10 cellular contexts compared by ENCODE assay signal in the genomic region with DNA sequence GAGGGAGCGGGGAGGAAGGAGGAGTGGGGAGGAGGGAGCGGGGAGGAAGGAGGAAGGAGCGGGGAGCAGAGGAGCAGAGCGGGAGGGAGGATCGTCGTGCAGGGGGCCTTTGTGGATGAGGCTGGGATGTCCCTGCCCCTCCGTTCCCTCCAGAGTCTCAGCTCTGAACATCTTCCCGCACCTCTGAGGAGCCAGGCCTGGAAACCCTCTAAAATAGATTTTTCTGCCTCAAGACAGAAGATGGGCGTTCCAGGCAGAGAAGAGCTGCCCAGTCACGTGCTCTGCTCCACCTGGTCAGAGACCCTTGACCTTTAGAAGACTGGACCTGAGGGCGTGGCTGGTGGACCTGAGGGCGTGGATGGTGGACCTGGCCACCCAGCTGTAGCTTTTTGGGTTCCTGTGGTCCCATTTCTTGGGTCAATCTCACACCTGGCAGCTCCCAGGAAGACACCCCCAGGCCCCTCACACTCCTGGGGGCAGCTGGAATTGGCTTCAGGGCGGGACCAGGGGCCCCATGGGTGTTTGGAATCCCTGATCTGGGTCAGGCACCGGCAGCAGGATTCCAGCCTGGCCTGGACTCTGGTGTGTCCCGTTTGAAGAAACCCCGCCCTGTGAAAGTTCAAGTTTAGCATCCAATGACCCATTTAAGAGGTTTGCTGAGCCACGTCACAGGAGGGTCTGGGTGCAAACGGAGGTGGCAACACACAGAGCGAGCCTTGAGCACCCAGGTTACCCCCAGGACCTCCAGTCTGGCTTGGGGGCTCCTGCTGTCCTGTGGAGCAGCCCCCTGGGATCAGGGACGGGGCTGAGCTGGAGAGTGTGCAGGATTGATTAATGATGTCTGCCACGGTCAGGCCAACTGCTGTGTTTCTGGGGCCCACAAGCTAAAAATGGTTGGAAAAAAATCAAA.
DNase-seq lines count a peak whose midpoint lies in the region; ATAC-seq and TF ChIP-seq lines count a peak whose summit lies in the region.
"Had no signal": no experiment of that assay in that cellular context is flagged by ENCODE, and none has a peak within 500 bp of the region (broad histone marks: within the 10 kb centered on the region; RNA-seq: fewer than 3 reads in every experiment).

No MANE protein-coding gene starts in this region.

- H3K27ac Mint-ChIP-seq in Calu3 (ENCODE audit: unreplicated experiment), result no peak overlapping the region

- H3K4me3 ChIP-seq in lower lobe of right lung, result no peak overlapping the region

- no peaks in the 10 kb centered on the region for H3K4me1 Mint-ChIP-seq in Calu3 (ENCODE audit: low read depth, unreplicated experiment)

- peaks cover 12% of the 10 kb centered on the region for H3K36me3 Mint-ChIP-seq in Calu3 (ENCODE audit: insufficient read depth, unreplicated experiment)

- DNase-seq in NCI-H748 (lab: John Stamatoyannopoulos, UW; ENCODE audit: unreplicated experiment) (peak; percentile 12), NCI-H748 treated with DMSO at 0.1 percent for 48 hours (lab: John Stamatoyannopoulos, UW) (no peak), Calu3 (no peak), T-helper 9 cell (peak; percentile 16), lower lobe of right lung (peak; percentile 34), caudate nucleus (lab: John Stamatoyannopoulos, UW) (no peak)
- DNase-seq: NCI-H524 treated with DMSO at 0.1 percent for 48 hours had no signal

- H3K4me1 ChIP-seq in lower lobe of right lung, result no peaks in the 10 kb centered on the region
- H3K4me1 ChIP-seq: vagina had no signal

- no peak for ATAC-seq in lower lobe of right lung
- ATAC-seq in HG03439 (IDR thresholded peaks at IDR 0.05; ENCODE audit: unreplicated experiment), result no peak
- no peak for ATAC-seq in HG02970 (IDR thresholded peaks at IDR 0.05; ENCODE audit: low FRiP score, unreplicated experiment)

- BruUV-seq in Calu3 (replicated peaks; lab: Mats Ljungman, UMichigan), result no TSS peak

- H3K36me3 ChIP-seq in lower lobe of right lung, result no peaks in the 10 kb centered on the region
- H3K36me3 ChIP-seq: vagina had no signal

- H3K27me3 ChIP-seq in lower lobe of right lung (ENCODE audit: low read depth), result peaks cover 26% of the 10 kb centered on the region
- H3K27me3 ChIP-seq: vagina had no signal

- H3K4me3 Mint-ChIP-seq in Calu3 (ENCODE audit: low read depth, unreplicated experiment), result peak overlapping the region; percentile 75

- TF ChIP-seq CTCF in Calu3 (IDR thresholded peaks at IDR 0.05; ENCODE audit: unreplicated experiment) (no peak), lower lobe of right lung (IDR thresholded peaks at IDR 0.05) (no peak)

- H3K9me3 Mint-ChIP-seq in Calu3 (ENCODE audit: low read depth, unreplicated experiment), result no peaks in the 10 kb centered on the region

- peaks cover 9% of the 10 kb centered on the region for H3K9me3 ChIP-seq in lower lobe of right lung
- H3K9me3 ChIP-seq: vagina had no signal

- H3K27me3 Mint-ChIP-seq in Calu3 (ENCODE audit: unreplicated experiment), result peaks cover 54% of the 10 kb centered on the region

- H3K27ac ChIP-seq in lower lobe of right lung (no peak overlapping the region), caudate nucleus (ENCODE audit: low read depth, low read length) (no peak overlapping the region)

- intact Hi-C loops in Calu3 (cut with micrococcal nuclease; ENCODE audit: unreplicated experiment), result no loop called here
- intact Hi-C loops in lower lobe of right lung (cut with DNase I), result no loop called here

- CTCF ChIA-PET in Calu3 (lab: Charles Lee), result interaction anchor here (1.1 kb wide), 1 partner anchor 12 kb away, joined by 3 read pairs; no protein-coding TSS in a partner anchor

Comparison
In these comparisons a context has a peak if more than half of its experiments do, and no peak if none do; other contexts are left out.
1. DNase-seq: peak in NCI-H748 (single experiment), T-helper 9 cell (single experiment) and lower lobe of right lung (single experiment); none in NCI-H748 treated with DMSO at 0.1 percent for 48 hours (single experiment), Calu3 (single experiment) and caudate nucleus (0 of 61).